Comparison of ENCODE assay signal across 21 cellular contexts in genomic region chr20:40711078-40711477, GRCh38. TPM values are rescaled to one million over a fixed set of nuclear protein-coding genes. Genes with fewer than 3 reads are reported as not detected.
"Had no signal": no experiment of that assay in that cellular context is flagged by ENCODE, and none has a peak within 500 bp of the region (broad histone marks: within the 10 kb centered on the region; RNA-seq: fewer than 3 reads in every experiment).

No MANE protein-coding gene starts in this region.

- DNase-seq: IMR-90, Karpas-422, KG1, MM.1S, NCI-H1092 treated with DMSO at 0.1 percent for 48 hours, NCI-H146, NCI-H1694 treated with DMSO at 0.1 percent for 48 hours, NCI-H2029, NCI-H2081 treated with DMSO at 0.1 percent for 48 hours, NCI-H2171, NCI-H226, NCI-H446, NCI-H510A, NCI-H524 treated with DMSO at 0.1 percent for 48 hours, NCI-H69, RPMI8226, SHP77, SK-N-SH, SW 1271, T-cell had no signal

- ATAC-seq: HepG2, T-cell had no signal

- H3K9me3 Mint-ChIP-seq: T-cell had no signal

- H3K36me3 Mint-ChIP-seq: T-cell had no signal

- H3K4me3 Mint-ChIP-seq: T-cell had no signal

- H3K27ac Mint-ChIP-seq: T-cell had no signal

- H3K9ac ChIP-seq: SK-N-SH had no signal

- H3K4me2 ChIP-seq: SK-N-SH had no signal

- H3K9me3 ChIP-seq: SK-N-SH had no signal

- H3K4me1 Mint-ChIP-seq: T-cell had no signal

RNA-seq across cellular contexts. Expression of gene MAFB, which starts 22.0 kb away (rescaled TPM):
- total RNA-seq: IMR-90 had no signal
